ENCODE assay signal across 26 cellular contexts in the genomic region with DNA sequence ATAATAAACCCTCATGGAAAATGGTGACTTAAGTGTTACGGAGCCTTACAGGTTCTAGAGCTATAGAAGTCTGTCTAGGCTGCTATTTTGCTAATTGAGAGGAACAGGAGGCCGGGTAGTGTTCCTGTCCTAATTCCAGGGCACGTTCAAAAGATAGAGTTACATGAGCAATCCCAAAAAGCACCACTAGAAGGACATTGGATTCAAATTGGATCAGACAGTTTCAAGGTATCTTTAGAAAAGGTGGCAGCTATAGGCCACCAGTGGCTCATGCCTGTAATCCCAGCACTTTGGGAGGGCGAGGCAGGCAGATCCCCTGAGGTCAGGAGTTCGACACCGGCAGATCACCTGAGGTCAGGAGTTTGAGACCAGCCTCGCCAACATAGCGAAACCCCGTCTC.
"Had no signal": no experiment of that assay in that cellular context is flagged by ENCODE, and none has a peak within 500 bp of the region (broad histone marks: within the 10 kb centered on the region; RNA-seq: fewer than 3 reads in every experiment).

No MANE protein-coding gene starts in this region.

- H3K27me3 Mint-ChIP-seq: activated naive CD4-positive, alpha-beta T cell treated with anti-CD3 and anti-CD28 coated beads, Interleukin-2, amount 10 ng/mL, durations not matched to agents 7 days and 5 days; dendritic cell treated with granulocyte-macrophage colony-stimulating factor and Interleukin-4, amounts not matched to agents 40 ng/mL and 50 ng/mL, for 4 days; naive thymus-derived CD8-positive, alpha-beta T cell had no signal

- H3K36me3 ChIP-seq: left ventricle myocardium inferior, neutrophil, ovary, prostate gland, upper lobe of left lung had no signal

- ATAC-seq: esophagus mucosa; naive thymus-derived CD8-positive, alpha-beta T cell; T-cell had no signal

- H3K9me3 ChIP-seq: left ventricle myocardium inferior, neutrophil, ovary, prostate gland, testis, upper lobe of left lung had no signal

- H3K27ac Mint-ChIP-seq: activated naive CD4-positive, alpha-beta T cell treated with anti-CD3 and anti-CD28 coated beads, Interleukin-2, amount 10 ng/mL, durations not matched to agents 7 days and 5 days; dendritic cell treated with granulocyte-macrophage colony-stimulating factor and Interleukin-4, amounts not matched to agents 40 ng/mL and 50 ng/mL, for 4 days; naive thymus-derived CD8-positive, alpha-beta T cell; T-cell; T-helper 2 cell treated with Interferon-gamma antibody and Interleukin-4, amounts not matched to agents 5 μg/mL and 100 μg/mL, for 36 hours had no signal

- H3K27me3 ChIP-seq: neutrophil, ovary, testis, upper lobe of left lung had no signal

- H3K4me3 ChIP-seq: left ventricle myocardium inferior, ovary, prostate gland, SK-N-MC, testis, upper lobe of left lung had no signal

- DNase-seq: activated CD4-positive, alpha-beta T cell treated with anti-CD3 and anti-CD28 coated beads, Interleukin-2, amount 50 U/mL, for 1 hour; activated CD4-positive, CD25-positive, alpha-beta regulatory T cell treated with anti-CD3 and anti-CD28 coated beads, Interleukin-2, amount 50 U/mL, for 72 hours; activated CD8-positive, alpha-beta memory T cell treated with anti-CD3 and anti-CD28 coated beads for 24 hours; activated CD8-positive, alpha-beta memory T cell treated with anti-CD3 and anti-CD28 coated beads, Interleukin-2, amount 50 U/mL, for 48 hours; activated effector memory CD4-positive, alpha-beta T cell treated with Interleukin-2 at 50 U/mL for 16 hours; activated naive CD4-positive, alpha-beta T cell treated with anti-CD3 and anti-CD28 coated beads, Interleukin-2, amount 10 ng/mL, durations not matched to agents 7 days and 5 days; activated T-cell treated with anti-CD3 and anti-CD28 coated beads, Interleukin-2, amount 50 U/mL, for 48 hours; amygdala; cerebellar nuclear complex; effector CD4-positive, alpha-beta T cell; kidney glomerular epithelial cell; left ventricle myocardium inferior; naive thymus-derived CD8-positive, alpha-beta T cell; ovary; stimulated activated CD4-positive, alpha-beta T cell treated with anti-CD3 and anti-CD28 coated beads, Interleukin-2, amount 100 ng/mL, for 48 hours; stimulated activated naive CD4-positive, alpha-beta T cell; T-cell; testis; upper lobe of left lung had no signal

- H3K4me1 ChIP-seq: prostate gland, testis, upper lobe of left lung had no signal

- H3K4me3 Mint-ChIP-seq: activated naive CD4-positive, alpha-beta T cell treated with anti-CD3 and anti-CD28 coated beads, Interleukin-2, amount 10 ng/mL, durations not matched to agents 7 days and 5 days; dendritic cell treated with granulocyte-macrophage colony-stimulating factor and Interleukin-4, amounts not matched to agents 40 ng/mL and 50 ng/mL, for 4 days; naive thymus-derived CD8-positive, alpha-beta T cell; T-cell; T-helper 2 cell treated with Interferon-gamma antibody and Interleukin-4, amounts not matched to agents 5 μg/mL and 100 μg/mL, for 36 hours had no signal

- H3K27ac ChIP-seq: left ventricle myocardium inferior, neutrophil, ovary, prostate gland, SK-N-MC, testis, upper lobe of left lung, VCaP had no signal

- H3K36me3 Mint-ChIP-seq: activated naive CD4-positive, alpha-beta T cell treated with anti-CD3 and anti-CD28 coated beads, Interleukin-2, amount 10 ng/mL, durations not matched to agents 7 days and 5 days; naive thymus-derived CD8-positive, alpha-beta T cell; T-cell had no signal

- H3K9me3 Mint-ChIP-seq: activated naive CD4-positive, alpha-beta T cell treated with anti-CD3 and anti-CD28 coated beads, Interleukin-2, amount 10 ng/mL, durations not matched to agents 7 days and 5 days; dendritic cell treated with granulocyte-macrophage colony-stimulating factor and Interleukin-4, amounts not matched to agents 40 ng/mL and 50 ng/mL, for 4 days; naive thymus-derived CD8-positive, alpha-beta T cell; T-cell; T-helper 2 cell treated with Interferon-gamma antibody and Interleukin-4, amounts not matched to agents 5 μg/mL and 100 μg/mL, for 36 hours had no signal
